ENCODE assay signal across 13 cellular contexts in genomic region chr1:170296211-170296610, GRCh38.
DNase-seq lines count a peak whose midpoint lies in the region; ATAC-seq and TF ChIP-seq lines count a peak whose summit lies in the region.
"Had no signal": no experiment of that assay in that cellular context is flagged by ENCODE, and none has a peak within 500 bp of the region (broad histone marks: within the 10 kb centered on the region; RNA-seq: fewer than 3 reads in every experiment).

No MANE protein-coding gene starts in this region.

- TF ChIP-seq CTCF in Calu3 (IDR thresholded peaks at IDR 0.05; ENCODE audit: unreplicated experiment) (no peak), SK-N-SH (IDR thresholded peaks at IDR 0.05) (no peak)

- POLR2A ChIA-PET in SK-N-SH (lab: Yijun Ruan, JAX) = no interaction called here

- peaks cover 12% of the 10 kb centered on the region for H3K4me1 Mint-ChIP-seq in Calu3 (ENCODE audit: low read depth, unreplicated experiment)
- H3K4me1 Mint-ChIP-seq: B cell had no signal

- WGBS in SK-N-SH (ENCODE audit: low lambda C conversion rate) = 4% methylated on average over 3 of the region's 3 CpGs

- H3K27me3 ChIP-seq in SK-N-SH (ENCODE audit: insufficient read depth) = no peaks in the 10 kb centered on the region
- H3K27me3 ChIP-seq: BLaER1 treated with 17β-estradiol and CSF1 and Interleukin-3, amounts not matched to agents 10 nM and 100 nM had no signal

- H3K27ac ChIP-seq in SK-N-SH (ENCODE audit: low read depth in 2 of 2, low read length in 1 of 2) = peak overlapping the region in 1 of 2 experiments; percentile 13; a peak in 1 of 4 replicates
- H3K27ac ChIP-seq: BLaER1 treated with 17β-estradiol and CSF1 and Interleukin-3, amounts not matched to agents 10 nM and 100 nM had no signal

- H3K4me1 ChIP-seq in SK-N-SH (ENCODE audit: control insufficient read depth in 1 of 2, insufficient read depth in 2 of 2, low read depth in 1 of 2, low read length in 1 of 2) = no peaks in the 10 kb centered on the region; a peak in 1 of 4 replicates
- H3K4me1 ChIP-seq: BLaER1 treated with 17β-estradiol and CSF1 and Interleukin-3, amounts not matched to agents 10 nM and 100 nM; HAP-1 had no signal

- CTCF ChIA-PET in Calu3 (lab: Charles Lee) (no interaction called here), SK-N-SH (lab: Yijun Ruan, JAX) (no interaction called here)

- no peak overlapping the region for H3K4me3 ChIP-seq in SK-N-SH (ENCODE audit: low read depth in 2 of 2, low read length in 1 of 2)
- H3K4me3 ChIP-seq: BLaER1 treated with 17β-estradiol and CSF1 and Interleukin-3, amounts not matched to agents 10 nM and 100 nM; HAP-1; K562 had no signal

- ATAC-seq in GM21528 (IDR thresholded peaks at IDR 0.05; ENCODE audit: low FRiP score, unreplicated experiment) (no peak), HG02642 (IDR thresholded peaks at IDR 0.05; ENCODE audit: poor library complexity, unreplicated experiment) (no peak)
- ATAC-seq: CD8-positive, alpha-beta T cell; K562 had no signal

- H3K36me3 ChIP-seq in SK-N-SH (replicated peaks in 1 of 2; ENCODE audit: control insufficient read depth in 1 of 2, insufficient read depth in 2 of 2, low read length in 1 of 2) = no peaks in the 10 kb centered on the region
- H3K36me3 ChIP-seq: BLaER1 treated with 17β-estradiol and CSF1 and Interleukin-3, amounts not matched to agents 10 nM and 100 nM; HAP-1 had no signal

- no peaks in the 10 kb centered on the region; the same call in 1 of the 2 replicates for H3K79me2 ChIP-seq in SK-N-SH (ENCODE audit: insufficient read depth)

- H3K9me3 ChIP-seq in SK-N-SH = no peaks in the 10 kb centered on the region
- H3K9me3 ChIP-seq: HAP-1 had no signal

- H3K9me2 ChIP-seq in SK-N-SH = no peaks in the 10 kb centered on the region

- no peak overlapping the region for H3K4me2 ChIP-seq in SK-N-SH
- H3K4me2 ChIP-seq: BLaER1 treated with 17β-estradiol and CSF1 and Interleukin-3, amounts not matched to agents 10 nM and 100 nM had no signal

- intact Hi-C loops in Calu3 (cut with micrococcal nuclease; ENCODE audit: unreplicated experiment) = no loop called here

- H3K27ac Mint-ChIP-seq in Calu3 (ENCODE audit: unreplicated experiment) = peak overlapping the region; percentile 10
- H3K27ac Mint-ChIP-seq: B cell; CD8-positive, alpha-beta T cell had no signal

- H2AFZ ChIP-seq in SK-N-SH (ENCODE audit: low read depth) = peak overlapping the region; percentile 39; the same call in 1 of the 2 replicates

- H3K36me3 Mint-ChIP-seq in Calu3 (ENCODE audit: insufficient read depth, unreplicated experiment) = no peaks in the 10 kb centered on the region
- H3K36me3 Mint-ChIP-seq: CD8-positive, alpha-beta T cell had no signal

- no peak for TF ChIP-seq RAD21 in SK-N-SH (IDR thresholded peaks at IDR 0.05; ENCODE audit: low read length)

- no peak overlapping the region for H3K9ac ChIP-seq in SK-N-SH
- H3K9ac ChIP-seq: BLaER1 treated with 17β-estradiol and CSF1 and Interleukin-3, amounts not matched to agents 10 nM and 100 nM had no signal

- DNase-seq in Calu3 = no peak
- no peak for DNase-seq in SK-N-SH
- peak; percentile 47 for DNase-seq in left kidney (ENCODE audit: low read depth, low spot score)
- DNase-seq in DMS 273 treated with DMSO at 0.1 percent for 48 hours (lab: John Stamatoyannopoulos, UW) = no peak
- no peak for DNase-seq in SHP77 (lab: John Stamatoyannopoulos, UW)
- DNase-seq: 8988T; CD8-positive, alpha-beta T cell had no signal

- no peaks in the 10 kb centered on the region for H3K9me3 Mint-ChIP-seq in Calu3 (ENCODE audit: low read depth, unreplicated experiment)

- no peak overlapping the region for H3K4me3 Mint-ChIP-seq in Calu3 (ENCODE audit: low read depth, unreplicated experiment)
- H3K4me3 Mint-ChIP-seq: B cell; CD8-positive, alpha-beta T cell had no signal

- H4K20me1 ChIP-seq in SK-N-SH (ENCODE audit: insufficient read depth) = no peaks in the 10 kb centered on the region
- H4K20me1 ChIP-seq: BLaER1 treated with 17β-estradiol and CSF1 and Interleukin-3, amounts not matched to agents 10 nM and 100 nM had no signal

- no peak for TF ChIP-seq EP300 in SK-N-SH (IDR thresholded peaks at IDR 0.05; ENCODE audit: borderline replicate concordance in 1 of 2, low read depth in 1 of 2, low read length in 1 of 2)

- no peaks in the 10 kb centered on the region for H3K27me3 Mint-ChIP-seq in Calu3 (ENCODE audit: unreplicated experiment)

- BruUV-seq in Calu3 (replicated peaks; lab: Mats Ljungman, UMichigan) = no TSS peak

- H3F3A ChIP-seq in SK-N-SH (replicated peaks; ENCODE audit: insufficient read depth) = peaks cover 1% of the 10 kb centered on the region

TF ChIP-seq in SK-N-SH, 30 proteins besides CTCF, POLR2A, EP300 and RAD21:
- TF ChIP-seq ELF1 (IDR thresholded peaks at IDR 0.05) = no peak
- TF ChIP-seq RXRA (IDR thresholded peaks at IDR 0.05; ENCODE audit: borderline replicate concordance, low read depth) = no peak
